34 cellular contexts compared by ENCODE assay signal in the genomic region with DNA sequence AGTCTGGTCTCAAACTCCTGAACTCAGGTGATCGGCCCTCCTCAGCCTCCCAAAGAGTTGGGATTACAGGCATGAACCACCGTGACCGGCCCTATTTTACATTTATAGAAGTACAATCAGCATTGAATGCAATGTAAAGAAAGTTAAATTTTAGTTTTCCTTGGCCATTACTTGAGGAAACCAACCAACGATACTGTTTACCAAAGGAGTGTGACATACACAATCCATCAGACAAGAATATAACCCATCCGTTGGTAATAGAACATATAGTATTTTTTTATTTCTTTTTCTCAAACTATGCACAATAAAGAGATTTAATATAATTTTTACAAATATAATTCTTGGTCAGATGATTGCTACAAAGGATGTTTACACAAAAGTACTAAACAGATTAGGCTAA.
"Had no signal": no experiment of that assay in that cellular context is flagged by ENCODE, and none has a peak within 500 bp of the region (broad histone marks: within the 10 kb centered on the region; RNA-seq: fewer than 3 reads in every experiment).

No MANE protein-coding gene starts in this region.

- DNase-seq: activated B cell treated with CpG ODN at 0.5 μM for 24 hours; activated CD4-positive, alpha-beta memory T cell treated with anti-CD3 and anti-CD28 coated beads for 36 hours; activated CD4-positive, alpha-beta T cell treated with anti-CD3 and anti-CD28 coated beads for 4 hours; activated CD4-positive, alpha-beta T cell treated with anti-CD3 and anti-CD28 coated beads, Interleukin-2, amount 10 ng/mL, durations not matched to agents 24 days and 14 days; activated CD4-positive, alpha-beta T cell treated with anti-CD3 and anti-CD28 coated beads, Interleukin-2, amount 50 U/mL, for 1 hour; activated CD4-positive, alpha-beta T cell treated with anti-CD3 and anti-CD28 coated beads, Interleukin-2, amount 50 U/mL, for 4 hours; activated CD4-positive, CD25-positive, alpha-beta regulatory T cell treated with anti-CD3 and anti-CD28 coated beads, Interleukin-2, amount 50 U/mL, for 72 hours; activated CD8-positive, alpha-beta memory T cell treated with anti-CD3 and anti-CD28 coated beads for 24 hours; activated CD8-positive, alpha-beta memory T cell treated with anti-CD3 and anti-CD28 coated beads, Interleukin-2, amount 10 ng/mL, durations not matched to agents 7 days and 5 days; activated CD8-positive, alpha-beta memory T cell treated with anti-CD3 and anti-CD28 coated beads, Interleukin-2, amount 50 U/mL, for 48 hours; activated CD8-positive, alpha-beta T cell treated with anti-CD3 and anti-CD28 coated beads, Interleukin-2, amount 10 ng/mL, durations not matched to agents 7 days and 5 days; activated effector memory CD4-positive, alpha-beta T cell treated with Interleukin-2 at 50 U/mL for 16 hours; activated gamma-delta T cell; activated naive CD4-positive, alpha-beta T cell treated with anti-CD3 and anti-CD28 coated beads, Interleukin-2, amount 10 ng/mL, durations not matched to agents 7 days and 5 days; activated naive CD4-positive, alpha-beta T cell treated with Interleukin-2 at 50 U/mL for 16 hours; activated naive CD8-positive, alpha-beta T cell treated with anti-CD3 and anti-CD28 coated beads, Interleukin-2, amount 10 ng/mL, durations not matched to agents 7 days and 5 days; activated naive CD8-positive, alpha-beta T cell treated with anti-CD3 and anti-CD28 coated beads, Interleukin-2, amount 50 U/mL, for 24 hours; activated T-cell treated with anti-CD3 and anti-CD28 coated beads, Interleukin-2, amount 50 U/mL, for 24 hours; activated T-cell treated with anti-CD3 and anti-CD28 coated beads, Interleukin-2, amount 50 U/mL, for 48 hours; amygdala; anterior cingulate cortex; caudate nucleus; cerebellar nuclear complex; T-cell; T-helper 17 cell had no signal

- H3K9me3 ChIP-seq: ascending aorta had no signal

- H3K27me3 Mint-ChIP-seq: activated CD4-positive, alpha-beta memory T cell treated with anti-CD3 and anti-CD28 coated beads for 36 hours had no signal

- ATAC-seq: activated CD8-positive, alpha-beta memory T cell treated with anti-CD3 and anti-CD28 coated beads, Interleukin-2, amount 10 ng/mL, durations not matched to agents 7 days and 5 days; activated CD8-positive, alpha-beta T cell treated with anti-CD3 and anti-CD28 coated beads, Interleukin-2, amount 10 ng/mL, durations not matched to agents 7 days and 5 days; activated naive CD8-positive, alpha-beta T cell treated with anti-CD3 and anti-CD28 coated beads, Interleukin-2, amount 50 U/mL, for 24 hours; T-cell; T-helper 17 cell had no signal

- FAIRE-seq: TTC549 had no signal

- H3K27ac Mint-ChIP-seq: activated B cell treated with CpG ODN at 0.5 μM for 24 hours; activated CD4-positive, alpha-beta memory T cell treated with anti-CD3 and anti-CD28 coated beads for 36 hours; activated CD4-positive, alpha-beta T cell treated with anti-CD3 and anti-CD28 coated beads, Interleukin-2, amount 10 ng/mL, durations not matched to agents 24 days and 14 days; activated CD8-positive, alpha-beta memory T cell treated with anti-CD3 and anti-CD28 coated beads, Interleukin-2, amount 10 ng/mL, durations not matched to agents 7 days and 5 days; activated CD8-positive, alpha-beta T cell treated with anti-CD3 and anti-CD28 coated beads, Interleukin-2, amount 10 ng/mL, durations not matched to agents 7 days and 5 days; activated naive CD4-positive, alpha-beta T cell treated with anti-CD3 and anti-CD28 coated beads, Interleukin-2, amount 10 ng/mL, durations not matched to agents 7 days and 5 days; activated naive CD4-positive, alpha-beta T cell treated with anti-CD3 and anti-CD28 coated beads, Interleukin-2, amount 50 U/mL, for 24 hours; activated naive CD8-positive, alpha-beta T cell; activated naive CD8-positive, alpha-beta T cell treated with anti-CD3 and anti-CD28 coated beads, Interleukin-2, amount 10 ng/mL, durations not matched to agents 7 days and 5 days; activated naive CD8-positive, alpha-beta T cell treated with anti-CD3 and anti-CD28 coated beads, Interleukin-2, amount 50 U/mL, for 24 hours; activated T-cell treated with anti-CD3 and anti-CD28 coated beads, Interleukin-2, amount 50 U/mL, for 24 hours; activated T-helper 2 cell treated with anti-CD3 and anti-CD28 coated beads, Interferon-gamma antibody, Interleukin-2, Interleukin-4, amounts not matched to agents 10 μg/mL and 5 μg/mL and 100 μg/mL, durations not matched to agents 14 hours and 24 hours and 36 hours; brain; T-cell; T-helper 17 cell had no signal

- H3K36me3 ChIP-seq: ascending aorta, cardiac muscle cell had no signal

- H3K4me1 ChIP-seq: ascending aorta had no signal

- H3K4me3 Mint-ChIP-seq: activated B cell treated with CpG ODN at 0.5 μM for 24 hours; activated CD4-positive, alpha-beta memory T cell treated with anti-CD3 and anti-CD28 coated beads for 36 hours; activated CD4-positive, alpha-beta T cell treated with anti-CD3 and anti-CD28 coated beads, Interleukin-2, amount 10 ng/mL, durations not matched to agents 24 days and 14 days; activated CD8-positive, alpha-beta memory T cell treated with anti-CD3 and anti-CD28 coated beads, Interleukin-2, amount 10 ng/mL, durations not matched to agents 7 days and 5 days; activated CD8-positive, alpha-beta T cell treated with anti-CD3 and anti-CD28 coated beads, Interleukin-2, amount 10 ng/mL, durations not matched to agents 7 days and 5 days; activated naive CD4-positive, alpha-beta T cell treated with anti-CD3 and anti-CD28 coated beads, Interleukin-2, amount 10 ng/mL, durations not matched to agents 7 days and 5 days; activated naive CD4-positive, alpha-beta T cell treated with anti-CD3 and anti-CD28 coated beads, Interleukin-2, amount 50 U/mL, for 24 hours; activated naive CD8-positive, alpha-beta T cell; activated naive CD8-positive, alpha-beta T cell treated with anti-CD3 and anti-CD28 coated beads, Interleukin-2, amount 10 ng/mL, durations not matched to agents 7 days and 5 days; activated naive CD8-positive, alpha-beta T cell treated with anti-CD3 and anti-CD28 coated beads, Interleukin-2, amount 50 U/mL, for 24 hours; activated T-cell treated with anti-CD3 and anti-CD28 coated beads, Interleukin-2, amount 50 U/mL, for 24 hours; brain; central memory CD8-positive, alpha-beta T cell; T-cell; T-helper 17 cell had no signal

- H3K36me3 Mint-ChIP-seq: activated CD4-positive, alpha-beta memory T cell treated with anti-CD3 and anti-CD28 coated beads for 36 hours; activated CD8-positive, alpha-beta memory T cell treated with anti-CD3 and anti-CD28 coated beads, Interleukin-2, amount 10 ng/mL, durations not matched to agents 7 days and 5 days; activated naive CD4-positive, alpha-beta T cell treated with anti-CD3 and anti-CD28 coated beads, Interleukin-2, amount 10 ng/mL, durations not matched to agents 7 days and 5 days; activated naive CD4-positive, alpha-beta T cell treated with anti-CD3 and anti-CD28 coated beads, Interleukin-2, amount 50 U/mL, for 24 hours; activated naive CD8-positive, alpha-beta T cell; activated naive CD8-positive, alpha-beta T cell treated with anti-CD3 and anti-CD28 coated beads, Interleukin-2, amount 10 ng/mL, durations not matched to agents 7 days and 5 days; brain; T-cell had no signal

- H3K27me3 ChIP-seq: ascending aorta, cardiac muscle cell had no signal

- H3K4me1 Mint-ChIP-seq: activated B cell treated with CpG ODN at 0.5 μM for 24 hours; activated CD4-positive, alpha-beta T cell treated with anti-CD3 and anti-CD28 coated beads, Interleukin-2, amount 10 ng/mL, durations not matched to agents 24 days and 14 days; activated CD8-positive, alpha-beta memory T cell treated with anti-CD3 and anti-CD28 coated beads, Interleukin-2, amount 10 ng/mL, durations not matched to agents 7 days and 5 days; activated naive CD4-positive, alpha-beta T cell treated with anti-CD3 and anti-CD28 coated beads, Interleukin-2, amount 10 ng/mL, durations not matched to agents 7 days and 5 days; activated naive CD4-positive, alpha-beta T cell treated with anti-CD3 and anti-CD28 coated beads, Interleukin-2, amount 50 U/mL, for 24 hours; activated naive CD8-positive, alpha-beta T cell treated with anti-CD3 and anti-CD28 coated beads, Interleukin-2, amount 10 ng/mL, durations not matched to agents 7 days and 5 days; activated naive CD8-positive, alpha-beta T cell treated with anti-CD3 and anti-CD28 coated beads, Interleukin-2, amount 50 U/mL, for 24 hours; central memory CD8-positive, alpha-beta T cell; T-cell had no signal

- H3K9me3 Mint-ChIP-seq: activated CD4-positive, alpha-beta memory T cell treated with anti-CD3 and anti-CD28 coated beads for 36 hours; activated CD4-positive, alpha-beta T cell treated with anti-CD3 and anti-CD28 coated beads, Interleukin-2, amount 10 ng/mL, durations not matched to agents 24 days and 14 days; activated naive CD4-positive, alpha-beta T cell treated with anti-CD3 and anti-CD28 coated beads, Interleukin-2, amount 10 ng/mL, durations not matched to agents 7 days and 5 days; activated naive CD4-positive, alpha-beta T cell treated with anti-CD3 and anti-CD28 coated beads, Interleukin-2, amount 50 U/mL, for 24 hours; activated naive CD8-positive, alpha-beta T cell treated with anti-CD3 and anti-CD28 coated beads, Interleukin-2, amount 10 ng/mL, durations not matched to agents 7 days and 5 days; activated naive CD8-positive, alpha-beta T cell treated with anti-CD3 and anti-CD28 coated beads, Interleukin-2, amount 50 U/mL, for 24 hours; activated T-cell treated with anti-CD3 and anti-CD28 coated beads, Interleukin-2, amount 50 U/mL, for 24 hours; activated T-helper 2 cell treated with anti-CD3 and anti-CD28 coated beads, Interferon-gamma antibody, Interleukin-2, Interleukin-4, amounts not matched to agents 10 μg/mL and 5 μg/mL and 100 μg/mL, durations not matched to agents 14 hours and 24 hours and 36 hours; central memory CD8-positive, alpha-beta T cell; T-cell had no signal

- H3K4me3 ChIP-seq: ascending aorta, cardiac muscle cell had no signal

- H3K27ac ChIP-seq: ascending aorta, cardiac muscle cell, VCaP had no signal
